ENCODE assay signal across 8 cellular contexts in the genomic region with DNA sequence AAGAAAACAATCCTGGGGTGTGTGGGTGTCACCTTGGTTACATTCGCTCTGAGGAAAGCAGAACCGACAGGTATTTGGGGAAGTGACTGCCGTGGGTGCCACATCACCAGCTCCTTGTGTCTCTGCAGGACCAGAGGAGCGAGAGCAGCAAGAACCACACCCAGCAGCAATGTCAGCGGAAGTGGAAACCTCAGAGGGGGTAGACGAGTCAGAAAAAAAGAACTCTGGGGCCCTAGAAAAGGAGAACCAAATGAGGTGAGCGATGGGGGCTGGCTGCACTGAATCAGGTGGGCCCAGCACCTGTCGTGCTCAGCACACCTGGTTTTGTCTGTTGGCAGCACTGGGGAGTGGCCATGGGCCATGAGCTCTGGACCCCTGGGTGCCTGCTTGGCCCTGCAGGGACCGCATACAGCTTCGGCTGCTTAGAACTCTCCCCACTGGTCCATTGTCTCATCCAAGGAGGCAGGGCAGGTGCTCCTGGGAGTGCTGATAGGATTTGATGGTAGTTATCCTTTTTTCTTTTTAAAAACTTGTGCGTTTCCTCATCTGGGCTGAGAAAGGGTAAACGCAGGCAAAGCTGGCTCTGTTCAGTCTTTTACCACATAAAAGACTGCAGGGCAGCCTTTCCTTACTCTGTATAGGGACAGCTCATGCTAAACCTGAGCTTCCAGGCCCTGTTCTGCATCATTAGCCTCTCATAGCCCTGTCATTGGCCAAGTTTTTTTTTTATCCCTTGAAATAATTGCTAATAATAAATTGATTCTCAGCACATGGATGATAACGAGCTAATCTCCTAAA.
DNase-seq lines count a peak whose midpoint lies in the region; ATAC-seq lines count a peak whose summit lies in the region.

No MANE protein-coding gene starts in this region.

- ATAC-seq in GM18517 (IDR thresholded peaks at IDR 0.05; ENCODE audit: unreplicated experiment) (peak; percentile 72), HG03064 (IDR thresholded peaks at IDR 0.05; ENCODE audit: low read depth, unreplicated experiment) (peak; percentile 61)

- DNase-seq in activated CD4-positive, CD25-positive, alpha-beta regulatory T cell treated with anti-CD3 and anti-CD28 coated beads, Interleukin-2, amount 50 U/mL, for 16 hours (ENCODE audit: low read depth, low spot score), result peak; percentile 54
- peak; percentile 50 for DNase-seq in effector CD8-positive, alpha-beta T cell (lab: John Stamatoyannopoulos, UW)
- DNase-seq in stimulated activated CD8-positive, alpha-beta memory T cell treated with anti-CD3 and anti-CD28 coated beads, Interleukin-12 subunit alpha, Interleukin-12 subunit beta, amount 100 ng/mL, for 24 hours (ENCODE audit: extremely low read depth), result peak; percentile 30
- no peak for DNase-seq in NCI-H1105 (lab: John Stamatoyannopoulos, UW)
- no peak for DNase-seq in NCI-H446 treated with DMSO at 0.1 percent for 48 hours (lab: John Stamatoyannopoulos, UW)
- DNase-seq in HuH-7 (ENCODE audit: low spot score), result no peak

Comparison
In these comparisons a context has a peak if more than half of its experiments do, and no peak if none do; other contexts are left out.
1. DNase-seq: peak in activated CD4-positive, CD25-positive, alpha-beta regulatory T cell treated with anti-CD3 and anti-CD28 coated beads, Interleukin-2, amount 50 U/mL, for 16 hours (single experiment), effector CD8-positive, alpha-beta T cell (single experiment) and stimulated activated CD8-positive, alpha-beta memory T cell treated with anti-CD3 and anti-CD28 coated beads, Interleukin-12 subunit alpha, Interleukin-12 subunit beta, amount 100 ng/mL, for 24 hours (single experiment); none in NCI-H1105 (single experiment), NCI-H446 treated with DMSO at 0.1 percent for 48 hours (single experiment) and HuH-7 (single experiment).